Comparison of ENCODE assay signal across 22 cellular contexts in the genomic region with DNA sequence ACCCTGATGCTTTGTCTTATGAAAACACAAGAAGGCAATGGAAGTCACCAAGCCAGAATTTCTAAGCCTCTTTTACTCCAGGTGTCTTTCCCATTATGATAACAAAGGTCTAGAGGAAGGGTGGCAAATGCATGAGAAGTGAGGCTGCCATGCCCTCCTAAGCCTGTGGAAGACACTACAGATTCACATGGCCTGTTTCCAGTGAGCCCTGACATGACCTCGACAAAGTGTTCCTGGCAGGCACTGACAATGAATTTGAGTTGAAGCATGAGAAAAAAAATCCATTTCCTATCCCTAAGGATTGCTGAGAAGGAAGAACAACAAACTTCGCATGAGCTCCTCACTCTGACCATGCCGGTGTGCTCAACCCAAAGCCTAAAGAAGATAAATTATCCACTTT.
DNase-seq lines count a peak whose midpoint lies in the region; ATAC-seq and TF ChIP-seq lines count a peak whose summit lies in the region.
"Had no signal": no experiment of that assay in that cellular context is flagged by ENCODE, and none has a peak within 500 bp of the region (broad histone marks: within the 10 kb centered on the region; RNA-seq: fewer than 3 reads in every experiment).

No MANE protein-coding gene starts in this region.

- TF ChIP-seq CTCF in C4-2B (conservative IDR thresholded peaks at IDR 0.05), result no peak; the same call in 1 of the 2 replicates
- peak; percentile 56 for TF ChIP-seq CTCF in parathyroid adenoma (IDR thresholded peaks at IDR 0.05)

- no peak overlapping the region for H2AFZ ChIP-seq in parathyroid adenoma
- H2AFZ ChIP-seq: GM23338 had no signal

- POLR2A ChIA-PET in T-cell (lab: Charles Lee), result no interaction called here

- H3K27ac ChIP-seq in C4-2B (peak overlapping the region; percentile 39; the same call in 1 of the 2 replicates), parathyroid adenoma (peak overlapping the region; percentile 93), mesendoderm (ENCODE audit: low read depth, low read length) (no peak overlapping the region)

- no peaks in the 10 kb centered on the region for H3K36me3 ChIP-seq in parathyroid adenoma (ENCODE audit: control insufficient read depth, insufficient read depth, low read length)
- no peaks in the 10 kb centered on the region for H3K36me3 ChIP-seq in mesendoderm (ENCODE audit: control insufficient read depth, insufficient read depth, low read length)

- no peak overlapping the region for H4K8ac ChIP-seq in mesendoderm (ENCODE audit: low read depth, low read length)

- H3K27me3 ChIP-seq in parathyroid adenoma (ENCODE audit: control insufficient read depth, insufficient read depth, low read length), result no peaks in the 10 kb centered on the region
- H3K27me3 ChIP-seq in mesendoderm (ENCODE audit: insufficient read depth, low read length, poor library complexity), result no peaks in the 10 kb centered on the region

- no peak overlapping the region for H3K23ac ChIP-seq in mesendoderm (ENCODE audit: low read length)

- ATAC-seq in T-cell (replicated peaks in 1 of 4), result no peak
- ATAC-seq: GM23338, SK-N-SH treated with all-trans-retinoic acid at 6 μM for 48 hours had no signal

- H3K4me2 ChIP-seq in parathyroid adenoma (ENCODE audit: low read length) (peak overlapping the region; percentile 14), mesendoderm (ENCODE audit: low read length) (no peak overlapping the region)
- H3K4me2 ChIP-seq: GM23338 had no signal

- no peak overlapping the region for H2BK120ac ChIP-seq in mesendoderm (ENCODE audit: low read depth, low read length)

- H3K9ac ChIP-seq in parathyroid adenoma (no peak overlapping the region), mesendoderm (ENCODE audit: low read length) (no peak overlapping the region)

- H3K4ac ChIP-seq in mesendoderm (ENCODE audit: low read depth, low read length), result no peak overlapping the region

- peaks cover 75% of the 10 kb centered on the region for H3K4me1 ChIP-seq in parathyroid adenoma
- H3K4me1 ChIP-seq in mesendoderm (ENCODE audit: control insufficient read depth, low read depth, low read length), result no peaks in the 10 kb centered on the region

- no peaks in the 10 kb centered on the region for H3K9me3 ChIP-seq in parathyroid adenoma (ENCODE audit: control insufficient read depth, low read length)

- no peak overlapping the region for H4K5ac ChIP-seq in mesendoderm (ENCODE audit: low read length)

- H2AK5ac ChIP-seq in mesendoderm (ENCODE audit: low read length), result no peak overlapping the region

- H3K79me2 ChIP-seq in parathyroid adenoma, result no peaks in the 10 kb centered on the region
- H3K79me2 ChIP-seq in mesendoderm (ENCODE audit: control insufficient read depth, insufficient read depth, low read length), result no peaks in the 10 kb centered on the region

- H2BK15ac ChIP-seq in mesendoderm (replicated peaks; ENCODE audit: low read depth), result no peak overlapping the region

- DNase-seq in M059J (ENCODE audit: low read depth), result peak; percentile 57
- DNase-seq in brain pericyte (ENCODE audit: low read depth, low spot score), result peak; percentile 5
- DNase-seq in stimulated activated CD4-positive, alpha-beta T cell treated with anti-CD3 and anti-CD28 coated beads, Interleukin-15, amount 100 ng/mL, for 24 hours, result no peak
- no peak for DNase-seq in T-cell
- DNase-seq in mesendoderm, result no peak
- no peak for DNase-seq in NCI-H510A (lab: John Stamatoyannopoulos, UW)
- DNase-seq: ACHN; C1 segment of cervical spinal cord; GF-D8; Karpas-422; MM.1S; NCI-H1092; NCI-H1436 treated with DMSO at 0.1 percent for 48 hours; NCI-H2029 treated with DMSO at 0.1 percent for 48 hours; NCI-H748 treated with DMSO at 0.1 percent for 48 hours; NK-92 treated with Interleukin-12 subunit alpha and Interleukin-12 subunit beta, amount 100 ng/mL, for 24 hours; SIG-M5 had no signal

- H2BK5ac ChIP-seq in mesendoderm (ENCODE audit: low read length), result no peak overlapping the region

- H3K36me3 Mint-ChIP-seq in T-cell, result no peaks in the 10 kb centered on the region
- H3K36me3 Mint-ChIP-seq: IgD-negative memory B cell had no signal

- no peak overlapping the region for H3K4me3 ChIP-seq in parathyroid adenoma (ENCODE audit: low read depth, low read length)
- no peak overlapping the region for H3K4me3 ChIP-seq in mesendoderm (ENCODE audit: low read length)
- H3K4me3 ChIP-seq: GM23338 had no signal

- CTCF ChIA-PET in T-cell (lab: Charles Lee), result no interaction called here

- no peak overlapping the region for H3K18ac ChIP-seq in mesendoderm (ENCODE audit: low read length)

- no peak overlapping the region for H3K27ac Mint-ChIP-seq in T-cell
- H3K27ac Mint-ChIP-seq: GM23338, IgD-negative memory B cell had no signal

- H3K79me1 ChIP-seq in mesendoderm (ENCODE audit: low read length), result no peaks in the 10 kb centered on the region

- no peak overlapping the region for H3K4me3 Mint-ChIP-seq in T-cell
- H3K4me3 Mint-ChIP-seq: GM23338, IgD-negative memory B cell had no signal

- WGBS in mesendoderm (ENCODE audit: extremely low coverage, insufficient coverage, low lambda C conversion rate), result no CpG with 5 or more reads among the region's 3 CpGs

- no peaks in the 10 kb centered on the region for H3K9me3 Mint-ChIP-seq in T-cell
- H3K9me3 Mint-ChIP-seq: GM23338 had no signal

- H3K27me3 Mint-ChIP-seq in T-cell, result peaks cover 3 to 5% of the 10 kb centered on the region in 2 donors

- H3K4me1 Mint-ChIP-seq in T-cell, result no peaks in the 10 kb centered on the region

- H3K56ac ChIP-seq in mesendoderm (ENCODE audit: low read length), result no peak overlapping the region

Comparison
In these comparisons a context has a peak if more than half of its experiments do, and no peak if none do; other contexts are left out.
1. DNase-seq: peak in M059J (single experiment) and brain pericyte (single experiment); none in stimulated activated CD4-positive, alpha-beta T cell treated with anti-CD3 and anti-CD28 coated beads, Interleukin-15, amount 100 ng/mL, for 24 hours (single experiment), T-cell (0 of 34), mesendoderm (single experiment) and NCI-H510A (single experiment).